Comparison of ENCODE assay signal across 20 cellular contexts in genomic region chr22:33631777-33632176, GRCh38.
DNase-seq lines count a peak whose midpoint lies in the region; ATAC-seq, FAIRE-seq and TF ChIP-seq lines count a peak whose summit lies in the region.
"Had no signal": no experiment of that assay in that cellular context is flagged by ENCODE, and none has a peak within 500 bp of the region (broad histone marks: within the 10 kb centered on the region; RNA-seq: fewer than 3 reads in every experiment).

No MANE protein-coding gene starts in this region.

- DNase-seq in HepG2 (ENCODE audit: low spot score) (peak; percentile 27), right lobe of liver (no peak), KBM-7 (no peak), NCI-H510A treated with DMSO at 0.1 percent for 48 hours (lab: John Stamatoyannopoulos, UW) (no peak)
- DNase-seq: AML-193; Caco-2; Calu3; CD4-positive, alpha-beta T cell; CD8-positive, alpha-beta T cell; DMS79 treated with DMSO at 0.1 percent for 48 hours; GF-D8 had no signal

- TF ChIP-seq EP300 in HepG2 (IDR thresholded peaks at IDR 0.05; ENCODE audit: low read depth in 2 of 2, low read length in 2 of 2) (no peak), HepG2 (CRISPR knock-in tag; IDR thresholded peaks at IDR 0.05; ENCODE audit: borderline replicate concordance) (no peak)

- TF ChIP-seq RAD21 in HepG2 (CRISPR knock-in tag; IDR thresholded peaks at IDR 0.05): no peak

- H3K4me1 ChIP-seq in HepG2 (ENCODE audit: insufficient read depth, low read length) (peaks cover 8% of the 10 kb centered on the region; the same call in 1 of the 2 replicates), right lobe of liver (no peaks in the 10 kb centered on the region), mucosa of stomach (ENCODE audit: control insufficient read depth, insufficient read depth, low read length) (no peaks in the 10 kb centered on the region)
- H3K4me1 ChIP-seq: A549; BLaER1 treated with 17β-estradiol and CSF1 and Interleukin-3, amounts not matched to agents 10 nM and 100 nM; Caco-2 had no signal

- in situ Hi-C loops in HepG2 (cut with HindIII; ENCODE audit: extremely low pct_ligation_motif_present, low pct_unique_long_range_greater_than_20kb) (no loop called here), KBM-7 (cut with MboI; ENCODE audit: low pct_unique_long_range_greater_than_20kb, low sequenced_read_pairs) (no loop called here)

- no peaks in the 10 kb centered on the region for H3K79me2 ChIP-seq in HepG2 (ENCODE audit: insufficient read depth, low read length)

- H3K4me2 ChIP-seq in HepG2 (ENCODE audit: low read depth, low read length): no peak overlapping the region
- H3K4me2 ChIP-seq: A549; BLaER1 treated with 17β-estradiol and CSF1 and Interleukin-3, amounts not matched to agents 10 nM and 100 nM had no signal

- H3K27ac ChIP-seq in HepG2 (ENCODE audit: extremely low read length, insufficient read depth, low read length) (no peak overlapping the region), right lobe of liver (no peak overlapping the region)
- H3K27ac ChIP-seq: 22Rv1; A549; BLaER1 treated with 17β-estradiol and CSF1 and Interleukin-3, amounts not matched to agents 10 nM and 100 nM; C4-2B had no signal

- intact Hi-C loops in HepG2 (cut with micrococcal nuclease; ENCODE audit: unreplicated experiment) (no loop called here), right lobe of liver (cut with DNase I) (no loop called here)

- H3K36me3 ChIP-seq in HepG2 (replicated peaks in 1 of 2; ENCODE audit: control insufficient read depth in 1 of 2, insufficient read depth in 2 of 2, low read length in 2 of 2) (no peaks in the 10 kb centered on the region), right lobe of liver (no peaks in the 10 kb centered on the region), mucosa of stomach (ENCODE audit: control insufficient read depth, insufficient read depth, low read length) (no peaks in the 10 kb centered on the region)

- no TSS peak for BruUV-seq in HepG2 (replicated peaks; lab: Mats Ljungman, UMichigan)

- H3K9ac ChIP-seq in HepG2 (ENCODE audit: insufficient read depth, low read depth, low read length) (no peak overlapping the region), mucosa of stomach (ENCODE audit: low read length) (peak overlapping the region; percentile 2)
- H3K9ac ChIP-seq: BLaER1 treated with 17β-estradiol and CSF1 and Interleukin-3, amounts not matched to agents 10 nM and 100 nM had no signal

- no peaks in the 10 kb centered on the region for H4K20me1 ChIP-seq in HepG2 (ENCODE audit: insufficient read depth, low read length)

- POLR2A ChIA-PET in HepG2 (lab: Yijun Ruan, JAX): no interaction called here

- 85% methylated on average over 9 of the region's 9 CpGs for WGBS in HepG2 (ENCODE audit: low lambda C conversion rate)
- WGBS in right lobe of liver (ENCODE audit: insufficient coverage, low coverage, low lambda C conversion rate, missing lambda C conversion rate): 98% methylated on average over 7 of the region's 9 CpGs

- TF ChIP-seq POLR2A in HepG2 (IDR thresholded peaks at IDR 0.05; ENCODE audit: insufficient read depth in 1 of 2, low read depth in 2 of 2, low read length in 2 of 2): no peak
- TF ChIP-seq POLR2A in right lobe of liver (IDR thresholded peaks at IDR 0.05): no peak

- no peaks in the 10 kb centered on the region for H3K27me3 ChIP-seq in HepG2 (ENCODE audit: control insufficient read depth in 1 of 2, insufficient read depth in 2 of 2, low read length in 2 of 2)
- H3K27me3 ChIP-seq in right lobe of liver: no peaks in the 10 kb centered on the region
- H3K27me3 ChIP-seq in mucosa of stomach (ENCODE audit: control insufficient read depth, insufficient read depth, low read length): no peaks in the 10 kb centered on the region
- H3K27me3 ChIP-seq: BLaER1 treated with 17β-estradiol and CSF1 and Interleukin-3, amounts not matched to agents 10 nM and 100 nM had no signal

- TF ChIP-seq CTCF in HepG2 (CRISPR knock-in tag; IDR thresholded peaks at IDR 0.05) (no peak), right lobe of liver (IDR thresholded peaks at IDR 0.05) (no peak)

- CTCF ChIA-PET in HepG2 (lab: Yijun Ruan, JAX; ENCODE audit: low intra/inter-chr PET ratio, low total read pairs): no interaction called here

- ATAC-seq in HepG2 (no peak), right lobe of liver (no peak)
- ATAC-seq: A549; CD8-positive, alpha-beta T cell had no signal

- H2AFZ ChIP-seq in HepG2 (ENCODE audit: low read length): no peak overlapping the region

- FAIRE-seq in HepG2 (lab: Jason Lieb, UNC): no peak
- FAIRE-seq: A549, D721Med, G401.6, GM12892, GM18507 had no signal

- H3K4me3 ChIP-seq in HepG2 (replicated peaks in 1 of 3; ENCODE audit: insufficient read depth in 1 of 3, low read depth in 2 of 3, low read length in 3 of 3): no peak overlapping the region
- H3K4me3 ChIP-seq in right lobe of liver: no peak overlapping the region
- no peak overlapping the region for H3K4me3 ChIP-seq in mucosa of stomach (ENCODE audit: low read length)
- H3K4me3 ChIP-seq: A549; BLaER1 treated with 17β-estradiol and CSF1 and Interleukin-3, amounts not matched to agents 10 nM and 100 nM had no signal

- H3K9me3 ChIP-seq in HepG2 (ENCODE audit: low read length) (no peaks in the 10 kb centered on the region), right lobe of liver (no peaks in the 10 kb centered on the region), mucosa of stomach (ENCODE audit: control insufficient read depth, low read length) (no peaks in the 10 kb centered on the region)
- H3K9me3 ChIP-seq: A549, Caco-2 had no signal

TF ChIP-seq in HepG2, 621 proteins besides CTCF, POLR2A, EP300 and RAD21 (continues in another document):
- TF ChIP-seq KLF13 (CRISPR knock-in tag; IDR thresholded peaks at IDR 0.05): no peak
- TF ChIP-seq ZNF724P (CRISPR knock-in tag; IDR thresholded peaks at IDR 0.05; ENCODE audit: borderline replicate concordance): no peak
- TF ChIP-seq HNF4A (CRISPR knock-in tag; IDR thresholded peaks at IDR 0.05): peak; percentile 31; the same call in 1 of the 2 replicates
- TF ChIP-seq GMEB2 (CRISPR knock-in tag; IDR thresholded peaks at IDR 0.05; ENCODE audit: low read depth): no peak
- no peak for TF ChIP-seq ZBTB2 (CRISPR knock-in tag; IDR thresholded peaks at IDR 0.05; ENCODE audit: low read depth)
- peak; percentile 57 for TF ChIP-seq CREB1 (IDR thresholded peaks at IDR 0.05)
- no peak for TF ChIP-seq CREB1 (CRISPR knock-in tag; IDR thresholded peaks at IDR 0.05)
- no peak for TF ChIP-seq ATM (IDR thresholded peaks at IDR 0.05; ENCODE audit: borderline replicate concordance)
- TF ChIP-seq YEATS2 (CRISPR knock-in tag; IDR thresholded peaks at IDR 0.05; ENCODE audit: borderline replicate concordance): no peak
- no peak for TF ChIP-seq ZNF431 (CRISPR knock-in tag; IDR thresholded peaks at IDR 0.05; ENCODE audit: borderline replicate concordance, low read depth)
- TF ChIP-seq ZSCAN20 (CRISPR knock-in tag; IDR thresholded peaks at IDR 0.05; ENCODE audit: borderline replicate concordance): no peak
- no peak for TF ChIP-seq KAT7 (CRISPR knock-in tag; IDR thresholded peaks at IDR 0.05; ENCODE audit: borderline replicate concordance)
